Comparison of ENCODE assay signal across 1 cellular context in genomic region chr1:243269461-243269801, GRCh38.
TF ChIP-seq lines count a peak whose summit lies in the region.

No MANE protein-coding gene starts in this region.

TF ChIP-seq in WTC11, 78 proteins besides CTCF, POLR2A, EP300 and RAD21 (continued from another document):
- TF ChIP-seq, protein P1, sequence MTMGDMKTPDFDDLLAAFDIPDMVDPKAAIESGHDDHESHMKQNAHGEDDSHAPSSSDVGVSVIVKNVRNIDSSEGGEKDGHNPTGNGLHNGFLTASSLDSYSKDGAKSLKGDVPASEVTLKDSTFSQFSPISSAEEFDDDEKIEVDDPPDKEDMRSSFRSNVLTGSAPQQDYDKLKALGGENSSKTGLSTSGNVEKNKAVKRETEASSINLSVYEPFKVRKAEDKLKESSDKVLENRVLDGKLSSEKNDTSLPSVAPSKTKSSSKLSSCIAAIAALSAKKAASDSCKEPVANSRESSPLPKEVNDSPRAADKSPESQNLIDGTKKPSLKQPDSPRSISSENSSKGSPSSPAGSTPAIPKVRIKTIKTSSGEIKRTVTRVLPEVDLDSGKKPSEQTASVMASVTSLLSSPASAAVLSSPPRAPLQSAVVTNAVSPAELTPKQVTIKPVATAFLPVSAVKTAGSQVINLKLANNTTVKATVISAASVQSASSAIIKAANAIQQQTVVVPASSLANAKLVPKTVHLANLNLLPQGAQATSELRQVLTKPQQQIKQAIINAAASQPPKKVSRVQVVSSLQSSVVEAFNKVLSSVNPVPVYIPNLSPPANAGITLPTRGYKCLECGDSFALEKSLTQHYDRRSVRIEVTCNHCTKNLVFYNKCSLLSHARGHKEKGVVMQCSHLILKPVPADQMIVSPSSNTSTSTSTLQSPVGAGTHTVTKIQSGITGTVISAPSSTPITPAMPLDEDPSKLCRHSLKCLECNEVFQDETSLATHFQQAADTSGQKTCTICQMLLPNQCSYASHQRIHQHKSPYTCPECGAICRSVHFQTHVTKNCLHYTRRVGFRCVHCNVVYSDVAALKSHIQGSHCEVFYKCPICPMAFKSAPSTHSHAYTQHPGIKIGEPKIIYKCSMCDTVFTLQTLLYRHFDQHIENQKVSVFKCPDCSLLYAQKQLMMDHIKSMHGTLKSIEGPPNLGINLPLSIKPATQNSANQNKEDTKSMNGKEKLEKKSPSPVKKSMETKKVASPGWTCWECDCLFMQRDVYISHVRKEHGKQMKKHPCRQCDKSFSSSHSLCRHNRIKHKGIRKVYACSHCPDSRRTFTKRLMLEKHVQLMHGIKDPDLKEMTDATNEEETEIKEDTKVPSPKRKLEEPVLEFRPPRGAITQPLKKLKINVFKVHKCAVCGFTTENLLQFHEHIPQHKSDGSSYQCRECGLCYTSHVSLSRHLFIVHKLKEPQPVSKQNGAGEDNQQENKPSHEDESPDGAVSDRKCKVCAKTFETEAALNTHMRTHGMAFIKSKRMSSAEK (CRISPR knock-in tag; IDR thresholded peaks at IDR 0.05; ENCODE audit: borderline replicate concordance), result no peak
- TF ChIP-seq ESRRA (CRISPR knock-in tag; IDR thresholded peaks at IDR 0.05; ENCODE audit: borderline replicate concordance), result no peak
- TF ChIP-seq, protein P2, sequence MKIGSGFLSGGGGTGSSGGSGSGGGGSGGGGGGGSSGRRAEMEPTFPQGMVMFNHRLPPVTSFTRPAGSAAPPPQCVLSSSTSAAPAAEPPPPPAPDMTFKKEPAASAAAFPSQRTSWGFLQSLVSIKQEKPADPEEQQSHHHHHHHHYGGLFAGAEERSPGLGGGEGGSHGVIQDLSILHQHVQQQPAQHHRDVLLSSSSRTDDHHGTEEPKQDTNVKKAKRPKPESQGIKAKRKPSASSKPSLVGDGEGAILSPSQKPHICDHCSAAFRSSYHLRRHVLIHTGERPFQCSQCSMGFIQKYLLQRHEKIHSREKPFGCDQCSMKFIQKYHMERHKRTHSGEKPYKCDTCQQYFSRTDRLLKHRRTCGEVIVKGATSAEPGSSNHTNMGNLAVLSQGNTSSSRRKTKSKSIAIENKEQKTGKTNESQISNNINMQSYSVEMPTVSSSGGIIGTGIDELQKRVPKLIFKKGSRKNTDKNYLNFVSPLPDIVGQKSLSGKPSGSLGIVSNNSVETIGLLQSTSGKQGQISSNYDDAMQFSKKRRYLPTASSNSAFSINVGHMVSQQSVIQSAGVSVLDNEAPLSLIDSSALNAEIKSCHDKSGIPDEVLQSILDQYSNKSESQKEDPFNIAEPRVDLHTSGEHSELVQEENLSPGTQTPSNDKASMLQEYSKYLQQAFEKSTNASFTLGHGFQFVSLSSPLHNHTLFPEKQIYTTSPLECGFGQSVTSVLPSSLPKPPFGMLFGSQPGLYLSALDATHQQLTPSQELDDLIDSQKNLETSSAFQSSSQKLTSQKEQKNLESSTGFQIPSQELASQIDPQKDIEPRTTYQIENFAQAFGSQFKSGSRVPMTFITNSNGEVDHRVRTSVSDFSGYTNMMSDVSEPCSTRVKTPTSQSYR (CRISPR knock-in tag; IDR thresholded peaks at IDR 0.05), result no peak
TF ChIP-seq in WTC11: peak in this region for 0.
